In the genomic region with DNA sequence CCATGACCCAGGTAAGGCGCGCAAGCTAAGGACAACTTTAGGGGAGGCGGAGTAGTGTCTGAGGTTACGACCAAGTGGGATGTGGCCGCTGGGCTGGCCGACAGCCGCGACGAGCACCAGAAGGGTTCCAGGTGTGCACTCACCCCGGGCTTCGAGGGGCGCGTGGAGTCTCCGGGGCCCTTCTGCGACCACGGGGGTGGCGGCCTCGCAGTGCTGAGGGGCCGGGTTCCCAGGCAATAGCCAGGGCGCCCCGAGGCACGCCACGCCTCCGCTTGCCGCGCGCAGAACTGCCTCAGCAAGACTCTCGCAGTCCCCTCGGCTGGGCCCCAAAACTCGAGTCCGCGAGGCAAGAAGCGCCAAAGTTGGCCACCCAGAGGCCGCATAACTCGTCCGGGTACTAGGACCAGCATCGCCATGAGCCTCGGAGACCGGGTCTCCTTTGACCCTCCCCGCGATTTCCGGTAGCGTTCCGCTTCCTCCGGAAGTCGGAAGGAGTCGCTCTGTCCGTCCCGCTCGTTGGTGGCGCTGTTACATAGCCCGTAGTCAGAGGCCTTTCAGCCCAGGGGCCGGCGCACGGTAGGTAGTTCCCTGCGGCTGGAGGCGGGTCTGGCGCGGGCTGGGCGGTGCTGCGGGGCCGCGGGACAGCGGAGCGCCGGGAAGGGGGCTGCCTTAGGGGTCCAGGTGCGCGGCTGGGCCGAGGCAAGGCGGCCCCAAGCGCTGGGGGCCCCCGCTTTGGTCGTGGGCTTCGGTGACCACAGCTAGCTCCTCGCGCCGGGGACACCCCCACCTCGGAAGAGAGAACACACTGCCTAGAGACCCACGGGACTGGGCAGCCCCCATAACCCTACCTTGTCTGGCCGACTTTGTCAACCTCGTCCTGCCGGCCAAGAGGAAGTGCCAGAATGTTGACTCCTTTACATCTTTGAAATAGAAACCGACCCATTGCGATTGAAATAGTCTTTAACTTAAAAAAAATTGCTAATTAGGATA, we compare ENCODE assay signal across 1 cellular context.
TF ChIP-seq lines count a peak whose summit lies in the region.

A gene with protein sequence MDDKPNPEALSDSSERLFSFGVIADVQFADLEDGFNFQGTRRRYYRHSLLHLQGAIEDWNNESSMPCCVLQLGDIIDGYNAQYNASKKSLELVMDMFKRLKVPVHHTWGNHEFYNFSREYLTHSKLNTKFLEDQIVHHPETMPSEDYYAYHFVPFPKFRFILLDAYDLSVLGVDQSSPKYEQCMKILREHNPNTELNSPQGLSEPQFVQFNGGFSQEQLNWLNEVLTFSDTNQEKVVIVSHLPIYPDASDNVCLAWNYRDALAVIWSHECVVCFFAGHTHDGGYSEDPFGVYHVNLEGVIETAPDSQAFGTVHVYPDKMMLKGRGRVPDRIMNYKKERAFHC (plus strand): TSS at position 503 of the 990 bp plus-strand sequence. CDS start 7,333 bp downstream, outside the sequence.
A gene (minus strand): TSS at position 442 of the 990 bp plus-strand sequence. CDS start 26 bp downstream, at position 416.

TF ChIP-seq in HepG2, 621 proteins besides CTCF, POLR2A, EP300 and RAD21 (continued from another document and continues in another):
- TF ChIP-seq, protein P1, sequence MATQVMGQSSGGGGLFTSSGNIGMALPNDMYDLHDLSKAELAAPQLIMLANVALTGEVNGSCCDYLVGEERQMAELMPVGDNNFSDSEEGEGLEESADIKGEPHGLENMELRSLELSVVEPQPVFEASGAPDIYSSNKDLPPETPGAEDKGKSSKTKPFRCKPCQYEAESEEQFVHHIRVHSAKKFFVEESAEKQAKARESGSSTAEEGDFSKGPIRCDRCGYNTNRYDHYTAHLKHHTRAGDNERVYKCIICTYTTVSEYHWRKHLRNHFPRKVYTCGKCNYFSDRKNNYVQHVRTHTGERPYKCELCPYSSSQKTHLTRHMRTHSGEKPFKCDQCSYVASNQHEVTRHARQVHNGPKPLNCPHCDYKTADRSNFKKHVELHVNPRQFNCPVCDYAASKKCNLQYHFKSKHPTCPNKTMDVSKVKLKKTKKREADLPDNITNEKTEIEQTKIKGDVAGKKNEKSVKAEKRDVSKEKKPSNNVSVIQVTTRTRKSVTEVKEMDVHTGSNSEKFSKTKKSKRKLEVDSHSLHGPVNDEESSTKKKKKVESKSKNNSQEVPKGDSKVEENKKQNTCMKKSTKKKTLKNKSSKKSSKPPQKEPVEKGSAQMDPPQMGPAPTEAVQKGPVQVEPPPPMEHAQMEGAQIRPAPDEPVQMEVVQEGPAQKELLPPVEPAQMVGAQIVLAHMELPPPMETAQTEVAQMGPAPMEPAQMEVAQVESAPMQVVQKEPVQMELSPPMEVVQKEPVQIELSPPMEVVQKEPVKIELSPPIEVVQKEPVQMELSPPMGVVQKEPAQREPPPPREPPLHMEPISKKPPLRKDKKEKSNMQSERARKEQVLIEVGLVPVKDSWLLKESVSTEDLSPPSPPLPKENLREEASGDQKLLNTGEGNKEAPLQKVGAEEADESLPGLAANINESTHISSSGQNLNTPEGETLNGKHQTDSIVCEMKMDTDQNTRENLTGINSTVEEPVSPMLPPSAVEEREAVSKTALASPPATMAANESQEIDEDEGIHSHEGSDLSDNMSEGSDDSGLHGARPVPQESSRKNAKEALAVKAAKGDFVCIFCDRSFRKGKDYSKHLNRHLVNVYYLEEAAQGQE (IDR thresholded peaks at IDR 0.05; ENCODE audit: borderline replicate concordance in 1 of 2, low read depth in 1 of 2, low read length in 2 of 2), result peak in 1 of 2 experiments; percentile 46; a peak in 1 of 4 replicates
- TF ChIP-seq HDAC6 (IDR thresholded peaks at IDR 0.05; ENCODE audit: low read depth, low read length) (no peak), MTF1 (CRISPR knock-in tag; IDR thresholded peaks at IDR 0.05) (0 out of 2 replicates have a peak, but pooled peaks have one; percentile 52), REL (CRISPR knock-in tag; conservative IDR thresholded peaks at IDR 0.05) (no peak), CCAR2 (optimal IDR thresholded peaks at IDR 0.05; ENCODE audit: low read depth, low read length) (no peak), CEBPG (CRISPR knock-in tag; IDR thresholded peaks at IDR 0.05) (peak; percentile 42), ATF1 (CRISPR knock-in tag; IDR thresholded peaks at IDR 0.05) (no peak), ZBTB20 (CRISPR knock-in tag; IDR thresholded peaks at IDR 0.05; ENCODE audit: borderline replicate concordance, low read depth) (0 out of 2 replicates have a peak, but pooled peaks have one; percentile 26), MTF2 (CRISPR knock-in tag; IDR thresholded peaks at IDR 0.05; ENCODE audit: borderline replicate concordance) (no peak), XBP1 (CRISPR knock-in tag; IDR thresholded peaks at IDR 0.05) (no peak; the same call in 1 of the 2 replicates), ZNF670 (CRISPR knock-in tag; IDR thresholded peaks at IDR 0.05; ENCODE audit: borderline replicate concordance) (0 out of 2 replicates have a peak, but pooled peaks have one; percentile 81), TSC22D2 (CRISPR knock-in tag; IDR thresholded peaks at IDR 0.05; ENCODE audit: borderline replicate concordance) (0 out of 2 replicates have a peak, but pooled peaks have one; percentile 25)
- TF ChIP-seq, protein P2, sequence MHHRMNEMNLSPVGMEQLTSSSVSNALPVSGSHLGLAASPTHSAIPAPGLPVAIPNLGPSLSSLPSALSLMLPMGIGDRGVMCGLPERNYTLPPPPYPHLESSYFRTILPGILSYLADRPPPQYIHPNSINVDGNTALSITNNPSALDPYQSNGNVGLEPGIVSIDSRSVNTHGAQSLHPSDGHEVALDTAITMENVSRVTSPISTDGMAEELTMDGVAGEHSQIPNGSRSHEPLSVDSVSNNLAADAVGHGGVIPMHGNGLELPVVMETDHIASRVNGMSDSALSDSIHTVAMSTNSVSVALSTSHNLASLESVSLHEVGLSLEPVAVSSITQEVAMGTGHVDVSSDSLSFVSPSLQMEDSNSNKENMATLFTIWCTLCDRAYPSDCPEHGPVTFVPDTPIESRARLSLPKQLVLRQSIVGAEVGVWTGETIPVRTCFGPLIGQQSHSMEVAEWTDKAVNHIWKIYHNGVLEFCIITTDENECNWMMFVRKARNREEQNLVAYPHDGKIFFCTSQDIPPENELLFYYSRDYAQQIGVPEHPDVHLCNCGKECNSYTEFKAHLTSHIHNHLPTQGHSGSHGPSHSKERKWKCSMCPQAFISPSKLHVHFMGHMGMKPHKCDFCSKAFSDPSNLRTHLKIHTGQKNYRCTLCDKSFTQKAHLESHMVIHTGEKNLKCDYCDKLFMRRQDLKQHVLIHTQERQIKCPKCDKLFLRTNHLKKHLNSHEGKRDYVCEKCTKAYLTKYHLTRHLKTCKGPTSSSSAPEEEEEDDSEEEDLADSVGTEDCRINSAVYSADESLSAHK (CRISPR knock-in tag; IDR thresholded peaks at IDR 0.05; ENCODE audit: borderline replicate concordance), result peak; percentile 30; the same call in 1 of the 2 replicates
- TF ChIP-seq, protein P3, sequence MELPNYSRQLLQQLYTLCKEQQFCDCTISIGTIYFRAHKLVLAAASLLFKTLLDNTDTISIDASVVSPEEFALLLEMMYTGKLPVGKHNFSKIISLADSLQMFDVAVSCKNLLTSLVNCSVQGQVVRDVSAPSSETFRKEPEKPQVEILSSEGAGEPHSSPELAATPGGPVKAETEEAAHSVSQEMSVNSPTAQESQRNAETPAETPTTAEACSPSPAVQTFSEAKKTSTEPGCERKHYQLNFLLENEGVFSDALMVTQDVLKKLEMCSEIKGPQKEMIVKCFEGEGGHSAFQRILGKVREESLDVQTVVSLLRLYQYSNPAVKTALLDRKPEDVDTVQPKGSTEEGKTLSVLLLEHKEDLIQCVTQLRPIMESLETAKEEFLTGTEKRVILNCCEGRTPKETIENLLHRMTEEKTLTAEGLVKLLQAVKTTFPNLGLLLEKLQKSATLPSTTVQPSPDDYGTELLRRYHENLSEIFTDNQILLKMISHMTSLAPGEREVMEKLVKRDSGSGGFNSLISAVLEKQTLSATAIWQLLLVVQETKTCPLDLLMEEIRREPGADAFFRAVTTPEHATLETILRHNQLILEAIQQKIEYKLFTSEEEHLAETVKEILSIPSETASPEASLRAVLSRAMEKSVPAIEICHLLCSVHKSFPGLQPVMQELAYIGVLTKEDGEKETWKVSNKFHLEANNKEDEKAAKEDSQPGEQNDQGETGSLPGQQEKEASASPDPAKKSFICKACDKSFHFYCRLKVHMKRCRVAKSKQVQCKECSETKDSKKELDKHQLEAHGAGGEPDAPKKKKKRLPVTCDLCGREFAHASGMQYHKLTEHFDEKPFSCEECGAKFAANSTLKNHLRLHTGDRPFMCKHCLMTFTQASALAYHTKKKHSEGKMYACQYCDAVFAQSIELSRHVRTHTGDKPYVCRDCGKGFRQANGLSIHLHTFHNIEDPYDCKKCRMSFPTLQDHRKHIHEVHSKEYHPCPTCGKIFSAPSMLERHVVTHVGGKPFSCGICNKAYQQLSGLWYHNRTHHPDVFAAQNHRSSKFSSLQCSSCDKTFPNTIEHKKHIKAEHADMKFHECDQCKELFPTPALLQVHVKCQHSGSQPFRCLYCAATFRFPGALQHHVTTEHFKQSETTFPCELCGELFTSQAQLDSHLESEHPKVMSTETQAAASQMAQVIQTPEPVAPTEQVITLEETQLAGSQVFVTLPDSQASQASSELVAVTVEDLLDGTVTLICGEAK (IDR thresholded peaks at IDR 0.05), result peak; percentile 80
- TF ChIP-seq, protein P3 (CRISPR knock-in tag; IDR thresholded peaks at IDR 0.05), result peak; percentile 77; the same call in 1 of the 2 replicates
- TF ChIP-seq, protein P4, sequence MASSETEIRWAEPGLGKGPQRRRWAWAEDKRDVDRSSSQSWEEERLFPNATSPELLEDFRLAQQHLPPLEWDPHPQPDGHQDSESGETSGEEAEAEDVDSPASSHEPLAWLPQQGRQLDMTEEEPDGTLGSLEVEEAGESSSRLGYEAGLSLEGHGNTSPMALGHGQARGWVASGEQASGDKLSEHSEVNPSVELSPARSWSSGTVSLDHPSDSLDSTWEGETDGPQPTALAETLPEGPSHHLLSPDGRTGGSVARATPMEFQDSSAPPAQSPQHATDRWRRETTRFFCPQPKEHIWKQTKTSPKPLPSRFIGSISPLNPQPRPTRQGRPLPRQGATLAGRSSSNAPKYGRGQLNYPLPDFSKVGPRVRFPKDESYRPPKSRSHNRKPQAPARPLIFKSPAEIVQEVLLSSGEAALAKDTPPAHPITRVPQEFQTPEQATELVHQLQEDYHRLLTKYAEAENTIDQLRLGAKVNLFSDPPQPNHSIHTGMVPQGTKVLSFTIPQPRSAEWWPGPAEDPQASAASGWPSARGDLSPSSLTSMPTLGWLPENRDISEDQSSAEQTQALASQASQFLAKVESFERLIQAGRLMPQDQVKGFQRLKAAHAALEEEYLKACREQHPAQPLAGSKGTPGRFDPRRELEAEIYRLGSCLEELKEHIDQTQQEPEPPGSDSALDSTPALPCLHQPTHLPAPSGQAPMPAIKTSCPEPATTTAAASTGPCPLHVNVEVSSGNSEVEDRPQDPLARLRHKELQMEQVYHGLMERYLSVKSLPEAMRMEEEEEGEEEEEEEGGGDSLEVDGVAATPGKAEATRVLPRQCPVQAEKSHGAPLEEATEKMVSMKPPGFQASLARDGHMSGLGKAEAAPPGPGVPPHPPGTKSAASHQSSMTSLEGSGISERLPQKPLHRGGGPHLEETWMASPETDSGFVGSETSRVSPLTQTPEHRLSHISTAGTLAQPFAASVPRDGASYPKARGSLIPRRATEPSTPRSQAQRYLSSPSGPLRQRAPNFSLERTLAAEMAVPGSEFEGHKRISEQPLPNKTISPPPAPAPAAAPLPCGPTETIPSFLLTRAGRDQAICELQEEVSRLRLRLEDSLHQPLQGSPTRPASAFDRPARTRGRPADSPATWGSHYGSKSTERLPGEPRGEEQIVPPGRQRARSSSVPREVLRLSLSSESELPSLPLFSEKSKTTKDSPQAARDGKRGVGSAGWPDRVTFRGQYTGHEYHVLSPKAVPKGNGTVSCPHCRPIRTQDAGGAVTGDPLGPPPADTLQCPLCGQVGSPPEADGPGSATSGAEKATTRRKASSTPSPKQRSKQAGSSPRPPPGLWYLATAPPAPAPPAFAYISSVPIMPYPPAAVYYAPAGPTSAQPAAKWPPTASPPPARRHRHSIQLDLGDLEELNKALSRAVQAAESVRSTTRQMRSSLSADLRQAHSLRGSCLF (CRISPR knock-in tag; IDR thresholded peaks at IDR 0.05; ENCODE audit: borderline replicate concordance), result peak; percentile 74; the same call in 1 of the 2 replicates
- TF ChIP-seq, protein P5, sequence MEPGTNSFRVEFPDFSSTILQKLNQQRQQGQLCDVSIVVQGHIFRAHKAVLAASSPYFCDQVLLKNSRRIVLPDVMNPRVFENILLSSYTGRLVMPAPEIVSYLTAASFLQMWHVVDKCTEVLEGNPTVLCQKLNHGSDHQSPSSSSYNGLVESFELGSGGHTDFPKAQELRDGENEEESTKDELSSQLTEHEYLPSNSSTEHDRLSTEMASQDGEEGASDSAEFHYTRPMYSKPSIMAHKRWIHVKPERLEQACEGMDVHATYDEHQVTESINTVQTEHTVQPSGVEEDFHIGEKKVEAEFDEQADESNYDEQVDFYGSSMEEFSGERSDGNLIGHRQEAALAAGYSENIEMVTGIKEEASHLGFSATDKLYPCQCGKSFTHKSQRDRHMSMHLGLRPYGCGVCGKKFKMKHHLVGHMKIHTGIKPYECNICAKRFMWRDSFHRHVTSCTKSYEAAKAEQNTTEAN (CRISPR knock-in tag; conservative IDR thresholded peaks at IDR 0.05), result 0 out of 2 replicates have a peak, but pooled peaks have one; percentile 68
